Comparison of ENCODE assay signal across 11 cellular contexts in the genomic region with DNA sequence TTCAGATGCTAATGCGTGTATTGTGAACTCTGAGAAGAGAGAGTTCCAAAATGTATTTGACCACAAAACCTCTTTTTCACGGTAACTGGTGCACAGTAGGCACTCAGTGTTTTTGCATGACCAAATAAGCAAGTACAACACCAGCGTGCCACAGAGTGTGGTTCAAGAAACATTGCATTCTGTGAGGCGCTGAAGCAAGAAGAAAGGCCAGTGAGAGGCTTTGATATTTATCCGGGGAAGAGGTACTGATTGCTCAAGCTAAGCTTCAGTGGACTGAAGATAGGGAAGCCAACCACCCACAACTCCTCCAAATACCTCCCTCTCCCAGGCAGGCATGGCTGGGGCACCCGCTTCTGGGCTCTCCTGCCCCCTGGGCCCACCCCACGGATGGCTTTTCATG.
DNase-seq lines count a peak whose midpoint lies in the region; ATAC-seq and TF ChIP-seq lines count a peak whose summit lies in the region.
"Had no signal": no experiment of that assay in that cellular context is flagged by ENCODE, and none has a peak within 500 bp of the region (broad histone marks: within the 10 kb centered on the region; RNA-seq: fewer than 3 reads in every experiment).

No MANE protein-coding gene starts in this region.

- TF ChIP-seq CTCF in thyroid gland (IDR thresholded peaks at IDR 0.05): peak in 1 of 6 experiments; percentile 9

- no peak overlapping the region for H3K4me3 ChIP-seq in H7 (ENCODE audit: insufficient read depth, low read depth, low read length)
- H3K4me3 ChIP-seq in thyroid gland (replicated peaks in 1 of 3): no peak overlapping the region

- no peaks in the 10 kb centered on the region for H3K36me3 Mint-ChIP-seq in activated naive CD4-positive, alpha-beta T cell treated with anti-CD3 and anti-CD28 coated beads, Interleukin-2, amount 50 U/mL, for 72 hours

- H3K36me3 ChIP-seq in H7 (replicated peaks; ENCODE audit: control insufficient read depth, insufficient read depth, low read length) (no peaks in the 10 kb centered on the region), thyroid gland (no peaks in the 10 kb centered on the region)

- H3K27ac ChIP-seq in thyroid gland: peak overlapping the region in 1 of 3 donors; percentile 37

- WGBS in thyroid gland, 2 donors: 27 to 55% methylated on average over 7 of the region's 7 CpGs

- ATAC-seq in GM19455 (IDR thresholded peaks at IDR 0.05; ENCODE audit: unreplicated experiment): no peak
- no peak for ATAC-seq in activated naive CD4-positive, alpha-beta T cell treated with anti-CD3 and anti-CD28 coated beads, Interleukin-2, amount 50 U/mL, for 72 hours

- H3K27me3 ChIP-seq in H7 (ENCODE audit: control insufficient read depth, insufficient read depth, low read length) (no peaks in the 10 kb centered on the region), thyroid gland (no peaks in the 10 kb centered on the region)

- H3K27ac Mint-ChIP-seq in activated naive CD4-positive, alpha-beta T cell treated with anti-CD3 and anti-CD28 coated beads, Interleukin-2, amount 50 U/mL, for 72 hours: no peak overlapping the region

- H3K9me3 Mint-ChIP-seq in activated naive CD4-positive, alpha-beta T cell treated with anti-CD3 and anti-CD28 coated beads, Interleukin-2, amount 50 U/mL, for 72 hours: no peaks in the 10 kb centered on the region

- intact Hi-C loops in thyroid gland (cut with DNase I): no loop called here

- no peak for TF ChIP-seq POLR2A in thyroid gland (IDR thresholded peaks at IDR 0.05)

- H3K9me3 ChIP-seq in thyroid gland: no peaks in the 10 kb centered on the region

- peaks cover 13 to 20% of the 10 kb centered on the region in 2 donors for H3K4me1 ChIP-seq in thyroid gland

- peak; percentile 24 for DNase-seq in H7
- DNase-seq in SKM-1 treated with dmso at 0.1 percent for 144 hours (lab: John Stamatoyannopoulos, UW; ENCODE audit: unreplicated experiment): peak; percentile 55
- DNase-seq in kidney glomerular epithelial cell (lab: John Stamatoyannopoulos, UW): peak; percentile 69
- peak; percentile 76 for DNase-seq in thyroid gland
- DNase-seq in AG08395 (ENCODE audit: low spot score): no peak
- DNase-seq in activated naive CD4-positive, alpha-beta T cell treated with anti-CD3 and anti-CD28 coated beads, Interleukin-2, amount 50 U/mL, for 72 hours (ENCODE audit: low spot score in 2 of 2): no peak
- DNase-seq: DMS153, HCEC 1CT, NCI-H526 treated with DMSO at 0.1 percent for 48 hours, SHP77 treated with DMSO at 0.1 percent for 48 hours had no signal

Comparison
In these comparisons a context has a peak if more than half of its experiments do, and no peak if none do; other contexts are left out.
1. DNase-seq: peak in H7 (single experiment), SKM-1 treated with dmso at 0.1 percent for 144 hours (single experiment), kidney glomerular epithelial cell (single experiment) and thyroid gland (2 of 2); none in AG08395 (single experiment) and activated naive CD4-positive, alpha-beta T cell treated with anti-CD3 and anti-CD28 coated beads, Interleukin-2, amount 50 U/mL, for 72 hours (0 of 2).